Comparison of ENCODE assay signal across 8 cellular contexts in the genomic region with DNA sequence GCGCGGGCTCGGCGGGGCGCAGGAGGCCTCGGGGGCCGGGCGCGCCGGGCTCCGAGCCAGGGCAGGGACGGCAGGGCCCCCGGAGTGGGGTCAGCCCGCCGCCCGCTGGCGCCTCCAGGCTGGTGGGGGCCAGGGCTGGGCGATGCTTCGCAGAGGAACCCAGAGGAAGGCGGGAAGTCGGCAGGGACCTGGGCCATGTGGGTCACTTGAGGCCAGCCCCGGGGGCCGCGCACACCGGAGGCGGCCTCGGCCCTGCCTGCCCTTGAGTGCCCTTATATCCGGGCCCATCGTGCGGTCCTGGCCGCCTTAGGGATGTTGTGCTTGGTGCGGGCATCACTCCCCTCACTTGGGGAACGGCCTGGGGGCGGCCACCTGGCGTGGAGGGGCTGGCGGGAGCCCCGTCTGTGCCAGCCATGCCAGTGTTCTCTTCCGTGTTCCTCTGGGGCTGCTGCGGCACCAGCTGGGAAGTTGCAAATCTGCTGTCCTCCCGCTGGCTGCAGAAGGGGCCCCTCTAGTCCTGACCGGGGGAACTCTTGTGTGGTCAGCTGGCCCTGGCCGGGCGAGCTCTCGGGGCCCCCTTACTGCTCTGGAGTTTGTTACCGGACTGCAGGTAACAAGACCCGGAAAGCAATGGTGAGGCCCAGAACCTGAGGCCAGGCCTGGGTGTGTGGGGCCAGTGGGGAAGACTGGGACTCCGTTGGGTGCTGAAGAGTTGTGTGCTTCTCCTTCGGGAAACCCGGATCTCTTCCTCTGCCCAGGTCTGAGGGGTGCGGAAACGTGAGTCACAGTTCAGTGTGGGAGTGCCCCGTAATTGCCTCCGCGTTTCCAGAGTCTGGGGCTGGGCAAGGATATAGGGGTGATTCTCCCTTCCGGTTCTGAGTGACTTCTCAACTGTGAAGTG. TPM values are rescaled to one million over a fixed set of nuclear protein-coding genes. Genes with fewer than 3 reads are reported as not detected.
DNase-seq lines count a peak whose midpoint lies in the region; ATAC-seq, FAIRE-seq and TF ChIP-seq lines count a peak whose summit lies in the region.

No MANE protein-coding gene starts in this region.

- intact Hi-C loops in endothelial cell of umbilical vein (cut with micrococcal nuclease) = loop anchor here (5.0 kb wide), 1 partner anchor 39 kb away; the partner anchor contains the start of genes NHLRC4 and PIGQ

- peak overlapping the region; percentile 84 for H3K27ac ChIP-seq in ACC112 (ENCODE audit: low read depth, low read length)
- no peak overlapping the region for H3K27ac ChIP-seq in HUES6 (ENCODE audit: low read depth, low read length)
- H3K27ac ChIP-seq in endothelial cell of umbilical vein (ENCODE audit: insufficient read depth, low read depth, low read length) = peak overlapping the region; percentile 51

- H3K79me2 ChIP-seq in ACC112 (ENCODE audit: control insufficient read depth, insufficient read depth, low read length, unreplicated experiment) = peaks cover 68% of the 10 kb centered on the region
- peaks cover 61% of the 10 kb centered on the region for H3K79me2 ChIP-seq in endothelial cell of umbilical vein (ENCODE audit: control insufficient read depth, insufficient read depth, low read length)

- peaks cover 39% of the 10 kb centered on the region for H3K4me1 ChIP-seq in ACC112 (ENCODE audit: control insufficient read depth, insufficient read depth, low read length, unreplicated experiment)
- H3K4me1 ChIP-seq in HUES6 (ENCODE audit: control insufficient read depth, insufficient read depth, low read length) = peaks cover 30% of the 10 kb centered on the region
- peaks cover 35% of the 10 kb centered on the region for H3K4me1 ChIP-seq in endothelial cell of umbilical vein (ENCODE audit: control insufficient read depth, extremely low read depth, insufficient read depth, low read length)

- H3K9me1 ChIP-seq in endothelial cell of umbilical vein (replicated peaks; ENCODE audit: control insufficient read depth, extremely low read depth, insufficient read depth, low read length) = no peaks in the 10 kb centered on the region

- TF ChIP-seq POLR2A in endothelial cell of umbilical vein (IDR thresholded peaks at IDR 0.05; ENCODE audit: low read depth, low read length) = peak; percentile 20

- dilution Hi-C loops in endothelial cell of umbilical vein (cut with MboI; ENCODE audit: extremely low pct_ligation_motif_present, low sequenced_read_pairs) = no loop called here

- no peaks in the 10 kb centered on the region for H3K9me3 Mint-ChIP-seq in nephron

- no peaks in the 10 kb centered on the region for H3K36me3 ChIP-seq in ACC112 (ENCODE audit: insufficient read depth, low read length)
- H3K36me3 ChIP-seq in HUES6 (ENCODE audit: control insufficient read depth, insufficient read depth, low read length) = peaks cover 11% of the 10 kb centered on the region; the same call in 1 of the 2 replicates
- peaks cover 0 to 2% of the 10 kb centered on the region in 2 experiments for H3K36me3 ChIP-seq in endothelial cell of umbilical vein (ENCODE audit: control insufficient read depth in 2 of 2, extremely low read depth in 1 of 2, insufficient read depth in 2 of 2, low read length in 2 of 2)

- peaks cover 4% of the 10 kb centered on the region for H3K36me3 Mint-ChIP-seq in nephron (ENCODE audit: low read depth)

- peak; percentile 54 for DNase-seq in endothelial cell of umbilical vein (ENCODE audit: low read depth, low spot score)
- no peak for DNase-seq in GDM1 (lab: John Stamatoyannopoulos, UW)
- DNase-seq in medulla oblongata (ENCODE audit: extremely low spot score) = no peak

- H3K27ac Mint-ChIP-seq in nephron = peak overlapping the region; percentile 68 to 75 (median 75)

- no peak for FAIRE-seq in endothelial cell of umbilical vein (lab: Jason Lieb, UNC)

- H3K9ac ChIP-seq in HUES6 (ENCODE audit: low read length) (peak overlapping the region; percentile 88), endothelial cell of umbilical vein (replicated peaks; ENCODE audit: extremely low read depth, insufficient read depth, low read length) (peak overlapping the region; percentile 50)

- H3K27me3 ChIP-seq in ACC112 (ENCODE audit: insufficient read depth, low read length) = no peaks in the 10 kb centered on the region
- H3K27me3 ChIP-seq in HUES6 (ENCODE audit: control insufficient read depth, insufficient read depth, low read length) = no peaks in the 10 kb centered on the region
- no peaks in the 10 kb centered on the region for H3K27me3 ChIP-seq in endothelial cell of umbilical vein (ENCODE audit: control insufficient read depth in 2 of 2, insufficient read depth in 2 of 2, low read length in 2 of 2)

- CTCF ChIA-PET in endothelial cell of umbilical vein (lab: Charles Lee) = interaction anchor here (1.0 kb wide), 1 partner anchor 40 kb away, joined by 3 read pairs; no protein-coding TSS in a partner anchor

- ATAC-seq in GM18868 (IDR thresholded peaks at IDR 0.05; ENCODE audit: unreplicated experiment) = peak; percentile 10

- no peaks in the 10 kb centered on the region for H3K27me3 Mint-ChIP-seq in nephron (ENCODE audit: low read depth)

- TSS peak; percentile 13 for BruUV-seq in endothelial cell of umbilical vein (replicated peaks; lab: Mats Ljungman, UMichigan)

- H3K4me3 ChIP-seq in ACC112 (ENCODE audit: low read depth, low read length) = peak overlapping the region; percentile 98
- peak overlapping the region; percentile 90 for H3K4me3 ChIP-seq in HUES6 (ENCODE audit: low read depth, low read length)
- H3K4me3 ChIP-seq in WI38 (ENCODE audit: low read depth, low read length) = peak overlapping the region; percentile 75
- H3K4me3 ChIP-seq in endothelial cell of umbilical vein (replicated peaks in 1 of 3; ENCODE audit: insufficient read depth in 1 of 3, low read depth in 1 of 3, low read length in 3 of 3) = peak overlapping the region; percentile 42 to 81 (median 78)

- TF ChIP-seq CTCF in WI38 (IDR thresholded peaks at IDR 0.05; ENCODE audit: low read depth, low read length) = no peak
- no peak for TF ChIP-seq CTCF in endothelial cell of umbilical vein (IDR thresholded peaks at IDR 0.05; ENCODE audit: extremely low read depth in 1 of 2, insufficient read depth in 1 of 2, low read depth in 1 of 2, low read length in 2 of 2)
- TF ChIP-seq CTCF in nephron (IDR thresholded peaks at IDR 0.05; ENCODE audit: unreplicated experiment in 3 of 3) = no peak

- H3K4me1 Mint-ChIP-seq in nephron = peaks cover 22% of the 10 kb centered on the region

- peak overlapping the region; percentile 87 for H3K4me2 ChIP-seq in endothelial cell of umbilical vein (ENCODE audit: insufficient read depth, low read length)

- no peaks in the 10 kb centered on the region for H3K9me3 ChIP-seq in HUES6 (ENCODE audit: control insufficient read depth, insufficient read depth, low read depth, low read length)
- H3K9me3 ChIP-seq in endothelial cell of umbilical vein (replicated peaks; ENCODE audit: control insufficient read depth, insufficient read depth, low read length) = no peaks in the 10 kb centered on the region

- H4K20me1 ChIP-seq in endothelial cell of umbilical vein (replicated peaks; ENCODE audit: control insufficient read depth, extremely low read depth, insufficient read depth, low read length) = no peaks in the 10 kb centered on the region

- peak overlapping the region; percentile 85 to 92 (median 88) for H3K4me3 Mint-ChIP-seq in nephron

- no peak overlapping the region for H2AFZ ChIP-seq in ACC112 (ENCODE audit: low read length, unreplicated experiment)
- H2AFZ ChIP-seq in endothelial cell of umbilical vein (ENCODE audit: low read depth, low read length) = no peak overlapping the region

- POLR2A ChIA-PET in endothelial cell of umbilical vein (lab: Charles Lee) = no interaction called here

TF ChIP-seq in endothelial cell of umbilical vein, 7 proteins besides CTCF, POLR2A, EP300 and RAD21 (continues in another document):
- peak; percentile 68 for TF ChIP-seq POLR2AphosphoS5 (IDR thresholded peaks at IDR 0.05; ENCODE audit: insufficient read depth, low read depth, low read length)

RNA-seq across cellular contexts. Expression of gene CAPN15, which starts 0.8 kb away (rescaled TPM):
- total RNA-seq in endothelial cell of umbilical vein = 65.0 and 70.1 TPM in 2 replicates
- polyA plus RNA-seq in endothelial cell of umbilical vein = 33.9 and 48.6 TPM in 2 replicates
- 14.6 and 22.7 TPM in 2 replicates for polyA plus RNA-seq in endothelial cell of umbilical vein (2011; cell fraction: cytosol; rRNA removed)
- 63.6 and 68.1 TPM in 2 replicates for polyA plus RNA-seq in endothelial cell of umbilical vein (2011; cell fraction: nucleus; rRNA removed)
- polyA plus RNA-seq in endothelial cell of umbilical vein (2012) = 20.7 and 35.9 TPM in 2 replicates
- 17.2 and 27.8 TPM in 2 replicates for polyA minus RNA-seq in endothelial cell of umbilical vein
- 47.6 TPM for polyA minus RNA-seq in endothelial cell of umbilical vein (2011; cell fraction: cytosol; rRNA and poly(A)+ RNA removed)
- 21.5 and 36.2 TPM in 2 replicates for polyA minus RNA-seq in endothelial cell of umbilical vein (2011; cell fraction: nucleus; rRNA and poly(A)+ RNA removed)

RNA-seq across cellular contexts. Expression of gene PRR35, which starts 31.8 kb away (rescaled TPM):
- not detected in 2 replicates for total RNA-seq in endothelial cell of umbilical vein
- polyA plus RNA-seq in endothelial cell of umbilical vein = not detected in 2 replicates
- not detected in 2 replicates for polyA plus RNA-seq in endothelial cell of umbilical vein (2011; cell fraction: cytosol; rRNA removed)
- not detected in 2 replicates for polyA plus RNA-seq in endothelial cell of umbilical vein (2011; cell fraction: nucleus; rRNA removed)
- not detected in 2 replicates for polyA plus RNA-seq in endothelial cell of umbilical vein (2012)
- not detected in 2 replicates for polyA minus RNA-seq in endothelial cell of umbilical vein
- not detected for polyA minus RNA-seq in endothelial cell of umbilical vein (2011; cell fraction: cytosol; rRNA and poly(A)+ RNA removed)
- not detected in 2 replicates for polyA minus RNA-seq in endothelial cell of umbilical vein (2011; cell fraction: nucleus; rRNA and poly(A)+ RNA removed)

RNA-seq across cellular contexts. Expression of gene NHLRC4, which starts 38.4 kb away (rescaled TPM):
- total RNA-seq in endothelial cell of umbilical vein = 0.30 and 0.73 TPM in 2 replicates
- polyA plus RNA-seq in endothelial cell of umbilical vein = 0.94 and 0.96 TPM in 2 replicates
- polyA plus RNA-seq in endothelial cell of umbilical vein (2011; cell fraction: cytosol; rRNA removed) = 0.40 and 0.55 TPM in 2 replicates
- polyA plus RNA-seq in endothelial cell of umbilical vein (2011; cell fraction: nucleus; rRNA removed) = 0.61 and 0.97 TPM in 2 replicates
- polyA plus RNA-seq in endothelial cell of umbilical vein (2012) = 0.44 and 0.56 TPM in 2 replicates
- 0.42 TPM in 1 of 2 replicates, not detected in the other for polyA minus RNA-seq in endothelial cell of umbilical vein
- polyA minus RNA-seq in endothelial cell of umbilical vein (2011; cell fraction: cytosol; rRNA and poly(A)+ RNA removed) = not detected
- polyA minus RNA-seq in endothelial cell of umbilical vein (2011; cell fraction: nucleus; rRNA and poly(A)+ RNA removed) = 0.34 and 0.38 TPM in 2 replicates

RNA-seq across cellular contexts. Expression of gene PIGQ, which starts 41.4 kb away (rescaled TPM):
- 56.8 and 67.7 TPM in 2 replicates for total RNA-seq in endothelial cell of umbilical vein
- 66.9 and 82.9 TPM in 2 replicates for polyA plus RNA-seq in endothelial cell of umbilical vein
- polyA plus RNA-seq in endothelial cell of umbilical vein (2011; cell fraction: cytosol; rRNA removed) = 30.5 and 46.1 TPM in 2 replicates
- 108 and 124 TPM in 2 replicates for polyA plus RNA-seq in endothelial cell of umbilical vein (2011; cell fraction: nucleus; rRNA removed)
- polyA plus RNA-seq in endothelial cell of umbilical vein (2012) = 21.3 and 30.6 TPM in 2 replicates
- 42.4 and 65.2 TPM in 2 replicates for polyA minus RNA-seq in endothelial cell of umbilical vein
- polyA minus RNA-seq in endothelial cell of umbilical vein (2011; cell fraction: cytosol; rRNA and poly(A)+ RNA removed) = 51.1 TPM
- 30.8 and 49.5 TPM in 2 replicates for polyA minus RNA-seq in endothelial cell of umbilical vein (2011; cell fraction: nucleus; rRNA and poly(A)+ RNA removed)
